Comparison of ENCODE assay signal across 1 cellular context in genomic region chr4:3074846-3075651, GRCh38.
TF ChIP-seq lines count a peak whose summit lies in the region.

No MANE protein-coding gene starts in this region.

TF ChIP-seq in K562, 482 proteins besides CTCF, POLR2A, EP300 and RAD21 (continues in another document):
- TF ChIP-seq XRCC4 (IDR thresholded peaks at IDR 0.05; ENCODE audit: extremely low read depth, insufficient read depth, insufficient read length) (no peak), STAT6 (CRISPR knock-in tag; IDR thresholded peaks at IDR 0.05) (no peak), ZKSCAN3 (CRISPR knock-in tag; IDR thresholded peaks at IDR 0.05) (no peak), SIN3A (IDR thresholded peaks at IDR 0.05; ENCODE audit: borderline replicate concordance in 2 of 2, control insufficient read depth in 1 of 2, low read depth in 2 of 2, low read length in 2 of 2) (0 out of 4 replicates have a peak, but pooled peaks of 1 of the 2 experiments have one; percentile 35), EZH2 (IDR thresholded peaks at IDR 0.05; ENCODE audit: borderline replicate concordance, low read depth, low read length) (no peak), KDM1A (IDR thresholded peaks at IDR 0.05) (0 out of 4 replicates have a peak, but pooled peaks of 1 of the 2 experiments have one; percentile 31), SMARCA4 (IDR thresholded peaks at IDR 0.05) (peak; percentile 49; the same call in 1 of the 2 replicates), HDAC6 (IDR thresholded peaks at IDR 0.05; ENCODE audit: low read depth, low read length) (no peak), MAZ (CRISPR knock-in tag; conservative IDR thresholded peaks at IDR 0.05 in 1 of 2, IDR thresholded peaks at IDR 0.05 in 1 of 2) (no peak), SAP30 (IDR thresholded peaks at IDR 0.05; ENCODE audit: borderline replicate concordance, insufficient read depth, low read depth, low read length, poor library complexity, severe bottlenecking) (peak; percentile 1), ERF (CRISPR knock-in tag; IDR thresholded peaks at IDR 0.05) (no peak), E2F5 (CRISPR knock-in tag; IDR thresholded peaks at IDR 0.05) (no peak), ATF7 (IDR thresholded peaks at IDR 0.05) (peak; percentile 75), NR1H2 (CRISPR knock-in tag; IDR thresholded peaks at IDR 0.05) (no peak), FOXA1 (IDR thresholded peaks at IDR 0.05; ENCODE audit: borderline replicate concordance) (no peak), GMEB1 (CRISPR knock-in tag; IDR thresholded peaks at IDR 0.05) (no peak; the same call in 1 of the 2 replicates), HMGXB4 (CRISPR knock-in tag; IDR thresholded peaks at IDR 0.05) (no peak), AFF4 (CRISPR knock-in tag; IDR thresholded peaks at IDR 0.05) (0 out of 2 replicates have a peak, but pooled peaks have one; percentile 47), ZBTB7A (IDR thresholded peaks at IDR 0.05; ENCODE audit: borderline replicate concordance, control insufficient read depth, low read depth, low read length) (no peak), XRCC5 (IDR thresholded peaks at IDR 0.05; ENCODE audit: low read depth, low read length) (no peak), TCF7 (IDR thresholded peaks at IDR 0.05; ENCODE audit: borderline replicate concordance) (no peak), ZFX (CRISPR knock-in tag; IDR thresholded peaks at IDR 0.05) (peak; percentile 73), TARDBP (IDR thresholded peaks at IDR 0.05) (0 out of 2 replicates have a peak, but pooled peaks have one; percentile 26), NCOA2 (IDR thresholded peaks at IDR 0.05; ENCODE audit: partially characterized antibody in 2 of 2) (no peak), ARID4B (CRISPR knock-in tag; IDR thresholded peaks at IDR 0.05) (no peak), ZNF23 (CRISPR knock-in tag; IDR thresholded peaks at IDR 0.05) (no peak), ZNF174 (CRISPR knock-in tag; IDR thresholded peaks at IDR 0.05) (no peak), SUPT5H (IDR thresholded peaks at IDR 0.05) (peak; percentile 11; the same call in 1 of the 2 replicates), EGR1 (conservative IDR thresholded peaks at IDR 0.05) (peak; percentile 28; the same call in 1 of the 2 replicates), CBX8 (IDR thresholded peaks at IDR 0.05; ENCODE audit: borderline replicate concordance, extremely low read depth, low read depth, low read length, poor library complexity, severe bottlenecking) (no peak), ZNF584 (CRISPR knock-in tag; IDR thresholded peaks at IDR 0.05; ENCODE audit: low read depth) (no peak), BHLHE40 (IDR thresholded peaks at IDR 0.05; ENCODE audit: low read length) (no peak), KLF13 (tag; IDR thresholded peaks at IDR 0.05; ENCODE audit: borderline replicate concordance, low read depth) (no peak), E2F8 (IDR thresholded peaks at IDR 0.05; ENCODE audit: low read depth, partially characterized antibody) (no peak), GATAD2A (IDR thresholded peaks at IDR 0.05) (no peak), PTBP1 (IDR thresholded peaks at IDR 0.05; ENCODE audit: low read depth, low read length) (no peak), ZNF740 (CRISPR knock-in tag; IDR thresholded peaks at IDR 0.05) (0 out of 2 replicates have a peak, but pooled peaks have one; percentile 10), ZNF740 (tag; IDR thresholded peaks at IDR 0.05) (no peak), CHD2 (IDR thresholded peaks at IDR 0.05; ENCODE audit: low read depth, low read length) (peak; percentile 79), ADNP (tag; IDR thresholded peaks at IDR 0.05) (no peak), TCF7L2 (IDR thresholded peaks at IDR 0.05; ENCODE audit: low read depth, low read length) (no peak), EHMT2 (IDR thresholded peaks at IDR 0.05) (no peak), L3MBTL2 (IDR thresholded peaks at IDR 0.05) (no peak), MYNN (IDR thresholded peaks at IDR 0.05) (no peak), MYNN (CRISPR knock-in tag; IDR thresholded peaks at IDR 0.05) (no peak), KAT7 (CRISPR knock-in tag; IDR thresholded peaks at IDR 0.05; ENCODE audit: borderline replicate concordance) (0 out of 2 replicates have a peak, but pooled peaks have one; percentile 43), HMG20B (CRISPR knock-in tag; IDR thresholded peaks at IDR 0.05) (no peak), HEY1 (CRISPR knock-in tag; IDR thresholded peaks at IDR 0.05; ENCODE audit: borderline replicate concordance) (no peak), ZNF589 (CRISPR knock-in tag; IDR thresholded peaks at IDR 0.05; ENCODE audit: low read depth) (no peak), PURB (CRISPR knock-in tag; IDR thresholded peaks at IDR 0.05; ENCODE audit: low read depth) (no peak)
